ENCODE assay signal across 30 cellular contexts in genomic region chr10:68925489-68925888, GRCh38.
"Had no signal": no experiment of that assay in that cellular context is flagged by ENCODE, and none has a peak within 500 bp of the region (broad histone marks: within the 10 kb centered on the region; RNA-seq: fewer than 3 reads in every experiment).

No MANE protein-coding gene starts in this region.

- H3K27me3 Mint-ChIP-seq: activated CD4-positive, alpha-beta memory T cell treated with anti-CD3 and anti-CD28 coated beads, Interleukin-2, amount 10 ng/mL, durations not matched to agents 7 days and 5 days; activated CD4-positive, alpha-beta T cell treated with anti-CD3 and anti-CD28 coated beads, Interleukin-2, amount 10 ng/mL, durations not matched to agents 7 days and 5 days; activated CD8-positive, alpha-beta memory T cell treated with anti-CD3 and anti-CD28 coated beads, Interleukin-2, amount 10 ng/mL, durations not matched to agents 7 days and 5 days; activated naive CD4-positive, alpha-beta T cell treated with anti-CD3 and anti-CD28 coated beads, Interleukin-2, amount 50 U/mL, for 24 hours; activated naive CD8-positive, alpha-beta T cell treated with anti-CD3 and anti-CD28 coated beads for 36 hours; activated naive CD8-positive, alpha-beta T cell treated with anti-CD3 and anti-CD28 coated beads, Interleukin-2, amount 50 U/mL, for 24 hours; effector memory CD8-positive, alpha-beta T cell had no signal

- DNase-seq: activated CD4-positive, alpha-beta memory T cell treated with anti-CD3 and anti-CD28 coated beads, Interleukin-2, amount 10 ng/mL, durations not matched to agents 7 days and 5 days; activated CD4-positive, alpha-beta T cell treated with anti-CD3 and anti-CD28 coated beads for 1 hour; activated CD4-positive, alpha-beta T cell treated with anti-CD3 and anti-CD28 coated beads for 4 hours; activated CD4-positive, alpha-beta T cell treated with anti-CD3 and anti-CD28 coated beads, Interleukin-2, amount 10 ng/mL, durations not matched to agents 7 days and 5 days; activated CD4-positive, alpha-beta T cell treated with anti-CD3 and anti-CD28 coated beads, Interleukin-2, amount 50 U/mL, for 4 hours; activated CD8-positive, alpha-beta memory T cell treated with anti-CD3 and anti-CD28 coated beads, Interleukin-2, amount 50 U/mL, for 4 hours; activated effector memory CD4-positive, alpha-beta T cell treated with anti-CD3 and anti-CD28 coated beads, Interleukin-2, amount 50 U/mL, for 16 hours; activated naive CD4-positive, alpha-beta T cell treated with anti-CD3 and anti-CD28 coated beads for 36 hours; activated naive CD8-positive, alpha-beta T cell treated with anti-CD3 and anti-CD28 coated beads for 36 hours; activated naive CD8-positive, alpha-beta T cell treated with anti-CD3 and anti-CD28 coated beads, Interleukin-2, amount 50 U/mL, for 24 hours; activated T-cell treated with anti-CD3 and anti-CD28 coated beads, Interleukin-2, amount 50 U/mL, for 1 hour; adrenal gland; amygdala; aorta; body of pancreas; caudate nucleus; cortex of kidney; dermis blood vessel endothelial cell; effector CD4-positive, alpha-beta T cell; effector memory CD8-positive, alpha-beta T cell; erythroblast; foreskin keratinocyte; gastrocnemius medialis; heart right ventricle; T-helper 1 cell; T-helper 2 cell had no signal

- H3K4me3 Mint-ChIP-seq: activated CD4-positive, alpha-beta memory T cell treated with anti-CD3 and anti-CD28 coated beads, Interleukin-2, amount 10 ng/mL, durations not matched to agents 7 days and 5 days; activated CD4-positive, alpha-beta T cell treated with anti-CD3 and anti-CD28 coated beads, Interleukin-2, amount 10 ng/mL, durations not matched to agents 7 days and 5 days; activated CD8-positive, alpha-beta memory T cell treated with anti-CD3 and anti-CD28 coated beads, Interleukin-2, amount 10 ng/mL, durations not matched to agents 7 days and 5 days; activated naive CD4-positive, alpha-beta T cell treated with anti-CD3 and anti-CD28 coated beads for 36 hours; activated naive CD4-positive, alpha-beta T cell treated with anti-CD3 and anti-CD28 coated beads, Interleukin-2, amount 50 U/mL, for 24 hours; activated naive CD8-positive, alpha-beta T cell treated with anti-CD3 and anti-CD28 coated beads for 36 hours; activated naive CD8-positive, alpha-beta T cell treated with anti-CD3 and anti-CD28 coated beads, Interleukin-2, amount 50 U/mL, for 24 hours; effector memory CD8-positive, alpha-beta T cell had no signal

- H3K9me3 ChIP-seq: adrenal gland, body of pancreas, esophagus muscularis mucosa, gastrocnemius medialis, heart right ventricle had no signal

- H3K4me1 ChIP-seq: body of pancreas, foreskin keratinocyte, gastrocnemius medialis had no signal

- H3K27ac ChIP-seq: adrenal gland, body of pancreas, foreskin keratinocyte, gastrocnemius medialis, heart right ventricle had no signal

- ATAC-seq: activated CD8-positive, alpha-beta memory T cell treated with anti-CD3 and anti-CD28 coated beads, Interleukin-2, amount 10 ng/mL, durations not matched to agents 7 days and 5 days; activated naive CD8-positive, alpha-beta T cell treated with anti-CD3 and anti-CD28 coated beads, Interleukin-2, amount 50 U/mL, for 24 hours; body of pancreas; effector memory CD8-positive, alpha-beta T cell; foreskin keratinocyte; gastrocnemius medialis; heart right ventricle had no signal

- H3K27me3 ChIP-seq: adrenal gland, body of pancreas, esophagus muscularis mucosa, foreskin keratinocyte, gastrocnemius medialis, heart right ventricle had no signal

- H3K27ac Mint-ChIP-seq: activated CD4-positive, alpha-beta memory T cell treated with anti-CD3 and anti-CD28 coated beads, Interleukin-2, amount 10 ng/mL, durations not matched to agents 7 days and 5 days; activated CD4-positive, alpha-beta T cell treated with anti-CD3 and anti-CD28 coated beads, Interleukin-2, amount 10 ng/mL, durations not matched to agents 7 days and 5 days; activated CD8-positive, alpha-beta memory T cell treated with anti-CD3 and anti-CD28 coated beads, Interleukin-2, amount 10 ng/mL, durations not matched to agents 7 days and 5 days; activated naive CD4-positive, alpha-beta T cell treated with anti-CD3 and anti-CD28 coated beads for 36 hours; activated naive CD4-positive, alpha-beta T cell treated with anti-CD3 and anti-CD28 coated beads, Interleukin-2, amount 50 U/mL, for 24 hours; activated naive CD8-positive, alpha-beta T cell treated with anti-CD3 and anti-CD28 coated beads for 36 hours; activated naive CD8-positive, alpha-beta T cell treated with anti-CD3 and anti-CD28 coated beads, Interleukin-2, amount 50 U/mL, for 24 hours; activated T-helper 2 cell treated with anti-CD3 and anti-CD28 coated beads, Interferon-gamma antibody, Interleukin-2, Interleukin-4, amounts not matched to agents 10 μg/mL and 5 μg/mL and 100 μg/mL, durations not matched to agents 14 hours and 24 hours and 36 hours had no signal

- H3K9me3 Mint-ChIP-seq: activated CD4-positive, alpha-beta memory T cell treated with anti-CD3 and anti-CD28 coated beads, Interleukin-2, amount 10 ng/mL, durations not matched to agents 7 days and 5 days; activated CD4-positive, alpha-beta T cell treated with anti-CD3 and anti-CD28 coated beads, Interleukin-2, amount 10 ng/mL, durations not matched to agents 7 days and 5 days; activated naive CD4-positive, alpha-beta T cell treated with anti-CD3 and anti-CD28 coated beads for 36 hours; activated naive CD4-positive, alpha-beta T cell treated with anti-CD3 and anti-CD28 coated beads, Interleukin-2, amount 50 U/mL, for 24 hours; activated naive CD8-positive, alpha-beta T cell treated with anti-CD3 and anti-CD28 coated beads for 36 hours; activated naive CD8-positive, alpha-beta T cell treated with anti-CD3 and anti-CD28 coated beads, Interleukin-2, amount 50 U/mL, for 24 hours; activated T-helper 2 cell treated with anti-CD3 and anti-CD28 coated beads, Interferon-gamma antibody, Interleukin-2, Interleukin-4, amounts not matched to agents 10 μg/mL and 5 μg/mL and 100 μg/mL, durations not matched to agents 14 hours and 24 hours and 36 hours; effector memory CD8-positive, alpha-beta T cell had no signal

- H3K4me3 ChIP-seq: adrenal gland, body of pancreas, esophagus muscularis mucosa, gastrocnemius medialis, heart right ventricle had no signal
